ENCODE assay signal across 19 cellular contexts in the genomic region with DNA sequence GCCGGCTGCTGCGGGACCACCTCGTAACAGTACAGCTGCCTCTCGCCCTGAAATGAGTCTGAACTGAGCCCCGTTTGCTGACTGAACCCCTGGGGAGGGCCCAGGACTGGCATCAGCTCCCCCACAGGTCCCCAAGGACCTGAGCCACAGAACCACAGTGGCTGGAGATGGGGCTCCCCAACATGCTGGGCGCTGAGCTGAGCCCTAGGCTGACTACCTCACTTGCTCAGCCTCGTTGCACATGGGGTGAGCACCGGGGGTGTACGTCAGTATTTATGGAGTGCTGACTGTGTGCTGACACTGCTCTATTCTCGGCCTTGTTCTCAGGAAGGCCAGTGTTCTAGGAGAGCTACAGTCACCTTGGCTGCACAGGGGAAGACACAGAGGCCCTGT. TPM values are rescaled to one million over a fixed set of nuclear protein-coding genes. Genes with fewer than 3 reads are reported as not detected.
DNase-seq lines count a peak whose midpoint lies in the region; ATAC-seq and TF ChIP-seq lines count a peak whose summit lies in the region.
"Had no signal": no experiment of that assay in that cellular context is flagged by ENCODE, and none has a peak within 500 bp of the region (broad histone marks: within the 10 kb centered on the region; RNA-seq: fewer than 3 reads in every experiment).

No MANE protein-coding gene starts in this region.

- H3K36me3 Mint-ChIP-seq in CD4-positive, alpha-beta T cell (ENCODE audit: low read depth): peaks cover 65% of the 10 kb centered on the region
- H3K36me3 Mint-ChIP-seq in T-helper 17 cell (ENCODE audit: low read depth): no peaks in the 10 kb centered on the region
- peaks cover 3% of the 10 kb centered on the region for H3K36me3 Mint-ChIP-seq in activated naive CD4-positive, alpha-beta T cell treated with anti-CD3 and anti-CD28 coated beads for 36 hours (ENCODE audit: low read depth)
- peaks cover 18% of the 10 kb centered on the region for H3K36me3 Mint-ChIP-seq in activated CD8-positive, alpha-beta memory T cell treated with anti-CD3 and anti-CD28 coated beads, Interleukin-2, amount 10 ng/mL, durations not matched to agents 7 days and 5 days

- no peaks in the 10 kb centered on the region for H3K9me3 ChIP-seq in CD4-positive, alpha-beta T cell (ENCODE audit: control insufficient read depth, low read length)
- H3K9me3 ChIP-seq in T-helper 17 cell (ENCODE audit: control insufficient read depth, low read length, poor library complexity, severe bottlenecking): no peaks in the 10 kb centered on the region
- H3K9me3 ChIP-seq: tibial nerve had no signal

- no peak for ATAC-seq in CD4-positive, alpha-beta T cell (ENCODE audit: poor library complexity)
- peak; percentile 58 for ATAC-seq in GM19328 (IDR thresholded peaks at IDR 0.05; ENCODE audit: unreplicated experiment)
- ATAC-seq in HG03064 (IDR thresholded peaks at IDR 0.05; ENCODE audit: low read depth, unreplicated experiment): peak; percentile 56
- peak; percentile 13 for ATAC-seq in T-helper 17 cell
- ATAC-seq in activated CD8-positive, alpha-beta memory T cell treated with anti-CD3 and anti-CD28 coated beads, Interleukin-2, amount 10 ng/mL, durations not matched to agents 7 days and 5 days: no peak
- ATAC-seq: left lobe of liver had no signal

- H3K9me3 Mint-ChIP-seq in CD4-positive, alpha-beta T cell: no peaks in the 10 kb centered on the region
- H3K9me3 Mint-ChIP-seq in activated naive CD4-positive, alpha-beta T cell treated with anti-CD3 and anti-CD28 coated beads for 36 hours: no peaks in the 10 kb centered on the region
- no peaks in the 10 kb centered on the region for H3K9me3 Mint-ChIP-seq in activated CD8-positive, alpha-beta memory T cell treated with anti-CD3 and anti-CD28 coated beads, Interleukin-2, amount 10 ng/mL, durations not matched to agents 7 days and 5 days (ENCODE audit: low read depth)
- H3K9me3 Mint-ChIP-seq: activated CD4-positive, alpha-beta memory T cell treated with anti-CD3 and anti-CD28 coated beads, Interleukin-2, amount 10 ng/mL, durations not matched to agents 7 days and 5 days; central memory CD8-positive, alpha-beta T cell had no signal

- peak overlapping the region; percentile 12 for H3K27ac Mint-ChIP-seq in CD4-positive, alpha-beta T cell
- no peak overlapping the region for H3K27ac Mint-ChIP-seq in T-helper 17 cell
- no peak overlapping the region for H3K27ac Mint-ChIP-seq in activated naive CD4-positive, alpha-beta T cell treated with anti-CD3 and anti-CD28 coated beads for 36 hours
- no peak overlapping the region for H3K27ac Mint-ChIP-seq in activated CD8-positive, alpha-beta memory T cell treated with anti-CD3 and anti-CD28 coated beads, Interleukin-2, amount 10 ng/mL, durations not matched to agents 7 days and 5 days
- H3K27ac Mint-ChIP-seq: activated CD4-positive, alpha-beta memory T cell treated with anti-CD3 and anti-CD28 coated beads, Interleukin-2, amount 10 ng/mL, durations not matched to agents 7 days and 5 days had no signal

- H3K27me3 ChIP-seq in CD4-positive, alpha-beta T cell (ENCODE audit: control insufficient read depth, insufficient read depth, low read length): no peaks in the 10 kb centered on the region
- H3K27me3 ChIP-seq: tibial nerve had no signal

- intact Hi-C loops in CD4-positive, alpha-beta T cell (cut with DNase I, micrococcal nuclease): no loop called here
- intact Hi-C loops in activated naive CD4-positive, alpha-beta T cell treated with anti-CD3 and anti-CD28 coated beads for 36 hours (cut with micrococcal nuclease): no loop called here

- DNase-seq in CD4-positive, alpha-beta T cell: no peak
- DNase-seq in T-helper 17 cell (no peak), NCI-H524 treated with DMSO at 0.1 percent for 48 hours (lab: John Stamatoyannopoulos, UW) (no peak)
- no peak for DNase-seq in activated CD4-positive, alpha-beta T cell treated with anti-CD3 and anti-CD28 coated beads, Interleukin-2, amount 50 U/mL, for 4 hours
- no peak for DNase-seq in activated naive CD4-positive, alpha-beta T cell treated with anti-CD3 and anti-CD28 coated beads for 36 hours
- DNase-seq in activated CD8-positive, alpha-beta memory T cell treated with anti-CD3 and anti-CD28 coated beads, Interleukin-2, amount 10 ng/mL, durations not matched to agents 7 days and 5 days: no peak
- DNase-seq: activated CD4-positive, alpha-beta memory T cell treated with anti-CD3 and anti-CD28 coated beads, Interleukin-2, amount 10 ng/mL, durations not matched to agents 7 days and 5 days; DMS53; GOT3; NCI-H1930; NCI-H510A treated with DMSO at 0.1 percent for 48 hours; OCI-M1; stimulated activated CD4-positive, alpha-beta T cell treated with anti-CD3 and anti-CD28 coated beads, Interleukin-4, amount 100 ng/mL, for 4 hours had no signal

- no peak for TF ChIP-seq CTCF in CD4-positive, alpha-beta T cell (IDR thresholded peaks at IDR 0.05)

- H3K4me1 Mint-ChIP-seq in CD4-positive, alpha-beta T cell (ENCODE audit: low read depth): peaks cover 1% of the 10 kb centered on the region
- H3K4me1 Mint-ChIP-seq in T-helper 17 cell: peaks cover 9% of the 10 kb centered on the region
- no peaks in the 10 kb centered on the region for H3K4me1 Mint-ChIP-seq in activated naive CD4-positive, alpha-beta T cell treated with anti-CD3 and anti-CD28 coated beads for 36 hours (ENCODE audit: low read depth)
- H3K4me1 Mint-ChIP-seq in activated CD8-positive, alpha-beta memory T cell treated with anti-CD3 and anti-CD28 coated beads, Interleukin-2, amount 10 ng/mL, durations not matched to agents 7 days and 5 days: no peaks in the 10 kb centered on the region

- no peak overlapping the region for H3K4me3 Mint-ChIP-seq in CD4-positive, alpha-beta T cell
- H3K4me3 Mint-ChIP-seq in T-helper 17 cell: no peak overlapping the region
- no peak overlapping the region for H3K4me3 Mint-ChIP-seq in activated naive CD4-positive, alpha-beta T cell treated with anti-CD3 and anti-CD28 coated beads for 36 hours
- H3K4me3 Mint-ChIP-seq in activated CD8-positive, alpha-beta memory T cell treated with anti-CD3 and anti-CD28 coated beads, Interleukin-2, amount 10 ng/mL, durations not matched to agents 7 days and 5 days: no peak overlapping the region
- H3K4me3 Mint-ChIP-seq: activated CD4-positive, alpha-beta memory T cell treated with anti-CD3 and anti-CD28 coated beads, Interleukin-2, amount 10 ng/mL, durations not matched to agents 7 days and 5 days; central memory CD8-positive, alpha-beta T cell had no signal

- H3K27ac ChIP-seq in CD4-positive, alpha-beta T cell (ENCODE audit: low read depth, low read length): no peak overlapping the region
- H3K27ac ChIP-seq: parathyroid adenoma, tibial nerve had no signal

- POLR2A ChIA-PET in CD4-positive, alpha-beta T cell (lab: Charles Lee): no interaction called here

- CTCF ChIA-PET in CD4-positive, alpha-beta T cell (lab: Charles Lee): interaction anchor here (0.9 kb wide), 1 partner anchor 38 kb away, joined by 3 read pairs; no protein-coding TSS in a partner anchor
- CTCF ChIA-PET in activated naive CD4-positive, alpha-beta T cell treated with anti-CD3 and anti-CD28 coated beads for 36 hours (lab: Charles Lee): interaction anchor here (1.4 kb wide), 1 partner anchor 38 kb away, joined by 5 read pairs; no protein-coding TSS in a partner anchor
- CTCF ChIA-PET in activated CD8-positive, alpha-beta memory T cell treated with anti-CD3 and anti-CD28 coated beads, Interleukin-2, amount 10 ng/mL, durations not matched to agents 7 days and 5 days (lab: Charles Lee): interaction anchor here (0.5 to 1.1 kb wide), 3 partner anchors 39 to 113 kb away, joined by 3 to 4 read pairs (median 3); no protein-coding TSS in a partner anchor

- no peaks in the 10 kb centered on the region for H3K27me3 Mint-ChIP-seq in CD4-positive, alpha-beta T cell
- H3K27me3 Mint-ChIP-seq in T-helper 17 cell: no peaks in the 10 kb centered on the region
- no peaks in the 10 kb centered on the region for H3K27me3 Mint-ChIP-seq in activated naive CD4-positive, alpha-beta T cell treated with anti-CD3 and anti-CD28 coated beads for 36 hours (ENCODE audit: low read depth)
- H3K27me3 Mint-ChIP-seq in activated CD8-positive, alpha-beta memory T cell treated with anti-CD3 and anti-CD28 coated beads, Interleukin-2, amount 10 ng/mL, durations not matched to agents 7 days and 5 days: no peaks in the 10 kb centered on the region
- H3K27me3 Mint-ChIP-seq: activated CD4-positive, alpha-beta memory T cell treated with anti-CD3 and anti-CD28 coated beads, Interleukin-2, amount 10 ng/mL, durations not matched to agents 7 days and 5 days; central memory CD8-positive, alpha-beta T cell had no signal

RNA-seq across cellular contexts. Expression of a gene that starts 6.6 kb away (rescaled TPM):
- under 1 TPM; 0.70 to 0.77 TPM for total RNA-seq in CD4-positive, alpha-beta T cell
- total RNA-seq in T-helper 17 cell: under 1 TPM; 0.55 to 0.57 TPM
- not detected for total RNA-seq in activated naive CD4-positive, alpha-beta T cell treated with anti-CD3 and anti-CD28 coated beads for 36 hours
- not detected for total RNA-seq in activated CD8-positive, alpha-beta memory T cell treated with anti-CD3 and anti-CD28 coated beads, Interleukin-2, amount 10 ng/mL, durations not matched to agents 7 days and 5 days

RNA-seq across cellular contexts. Expression of a gene that starts 13.9 kb away (rescaled TPM):
- total RNA-seq in CD4-positive, alpha-beta T cell: 10 to 100 TPM; 24.9 to 26.8 TPM
- 10 to 100 TPM; 32.3 to 41.4 TPM for total RNA-seq in T-helper 17 cell
- 10 to 100 TPM; 67.8 to 71.3 TPM for total RNA-seq in activated naive CD4-positive, alpha-beta T cell treated with anti-CD3 and anti-CD28 coated beads for 36 hours
- 10 to 100 TPM; 47.5 to 49.4 TPM for total RNA-seq in activated CD8-positive, alpha-beta memory T cell treated with anti-CD3 and anti-CD28 coated beads, Interleukin-2, amount 10 ng/mL, durations not matched to agents 7 days and 5 days

RNA-seq across cellular contexts. Expression of a gene that starts 49.1 kb away (rescaled TPM):
- not detected for total RNA-seq in CD4-positive, alpha-beta T cell
- under 1 TPM; 0.10 to 0.29 TPM for total RNA-seq in T-helper 17 cell
- under 1 TPM; 0.12 to 0.24 TPM for total RNA-seq in activated naive CD4-positive, alpha-beta T cell treated with anti-CD3 and anti-CD28 coated beads for 36 hours
- total RNA-seq in activated CD8-positive, alpha-beta memory T cell treated with anti-CD3 and anti-CD28 coated beads, Interleukin-2, amount 10 ng/mL, durations not matched to agents 7 days and 5 days: under 1 TPM; 0.55 to 0.63 TPM

RNA-seq across cellular contexts. Expression of a gene that starts 51.4 kb away (rescaled TPM):
- total RNA-seq in CD4-positive, alpha-beta T cell: 100 to 1,000 TPM; 801 to 805 TPM
- 100 to 1,000 TPM; 733 to 757 TPM for total RNA-seq in T-helper 17 cell
- 10 to 100 TPM; 39.7 to 43.3 TPM for total RNA-seq in activated naive CD4-positive, alpha-beta T cell treated with anti-CD3 and anti-CD28 coated beads for 36 hours
- total RNA-seq in activated CD8-positive, alpha-beta memory T cell treated with anti-CD3 and anti-CD28 coated beads, Interleukin-2, amount 10 ng/mL, durations not matched to agents 7 days and 5 days: 100 to 1,000 TPM; 142 to 246 TPM

Comparison
In these comparisons a context has a peak if more than half of its experiments do, and no peak if none do; other contexts are left out.
1. ATAC-seq: peak in GM19328 (single experiment), HG03064 (single experiment) and T-helper 17 cell (single experiment); none in CD4-positive, alpha-beta T cell (single experiment) and activated CD8-positive, alpha-beta memory T cell treated with anti-CD3 and anti-CD28 coated beads, Interleukin-2, amount 10 ng/mL, durations not matched to agents 7 days and 5 days (single experiment).